In the genomic region with DNA sequence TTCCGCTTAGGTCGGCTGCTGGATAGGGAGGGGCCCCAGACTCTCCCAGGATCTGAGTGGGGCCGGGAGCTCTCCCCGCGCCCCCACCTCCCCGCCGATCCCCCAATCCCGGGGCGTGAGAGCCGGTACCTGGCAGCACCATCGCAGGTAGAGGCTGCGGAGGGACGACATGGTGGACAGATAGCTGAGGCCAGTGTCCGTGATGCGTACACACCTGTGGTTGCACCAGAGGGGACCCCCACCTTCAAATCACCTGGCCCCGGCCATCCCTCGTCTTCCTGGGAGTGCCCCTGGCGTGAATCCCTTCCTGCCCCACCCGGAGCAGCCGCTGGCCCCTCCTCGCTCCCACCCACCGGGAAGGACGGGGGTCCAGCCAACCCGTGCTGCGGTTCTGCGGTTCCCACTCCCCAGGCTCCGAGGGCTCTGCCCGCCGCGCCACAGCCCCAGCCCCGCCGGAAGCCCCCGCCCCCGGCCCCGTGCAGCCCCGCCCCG, we compare ENCODE assay signal across 13 cellular contexts. TPM values are rescaled to one million over a fixed set of nuclear protein-coding genes. Genes with fewer than 3 reads are reported as not detected.
DNase-seq lines count a peak whose midpoint lies in the region; ATAC-seq and TF ChIP-seq lines count a peak whose summit lies in the region.
"Had no signal": no experiment of that assay in that cellular context is flagged by ENCODE, and none has a peak within 500 bp of the region (broad histone marks: within the 10 kb centered on the region; RNA-seq: fewer than 3 reads in every experiment).

No MANE protein-coding gene starts in this region.

- TF ChIP-seq CTCF in left ventricle myocardium inferior (IDR thresholded peaks at IDR 0.05; ENCODE audit: borderline replicate concordance) (no peak), upper lobe of left lung (IDR thresholded peaks at IDR 0.05) (no peak)

- no peak overlapping the region for H2BK5ac ChIP-seq in mesenchymal stem cell (ENCODE audit: low read depth, low read length, poor library complexity, severe bottlenecking)

- TF ChIP-seq POLR2A in upper lobe of left lung (IDR thresholded peaks at IDR 0.05) = no peak

- no peak overlapping the region for H2BK12ac ChIP-seq in mesenchymal stem cell (ENCODE audit: low read length in 2 of 2)

- H3K27me3 Mint-ChIP-seq in T-cell = no peaks in the 10 kb centered on the region

- H4K8ac ChIP-seq in mesenchymal stem cell (ENCODE audit: low read length) = no peak overlapping the region

- no peak for TF ChIP-seq EP300 in upper lobe of left lung (IDR thresholded peaks at IDR 0.05)

- no peaks in the 10 kb centered on the region for H3K36me3 ChIP-seq in left ventricle myocardium inferior
- no peaks in the 10 kb centered on the region for H3K36me3 ChIP-seq in upper lobe of left lung
- peaks cover 0 to 3% of the 10 kb centered on the region in 2 experiments for H3K36me3 ChIP-seq in mesenchymal stem cell (ENCODE audit: control insufficient read depth in 1 of 2, insufficient read depth in 2 of 2, low read depth in 1 of 2, low read length in 2 of 2)

- ATAC-seq in left cardiac atrium (no peak), T-cell (replicated peaks in 1 of 4) (peak; percentile 1 to 17 (median 2)), upper lobe of left lung (ENCODE audit: low FRiP score in 2 of 2) (no peak)

- H3K4me3 ChIP-seq in left ventricle myocardium inferior = peak overlapping the region; percentile 23
- H3K4me3 ChIP-seq in iPS-11a (ENCODE audit: low read depth, low read length) = peak overlapping the region; percentile 54
- H3K4me3 ChIP-seq in upper lobe of left lung = peak overlapping the region in 3 of 4 donors; percentile 27 to 47 (median 47)
- no peak overlapping the region for H3K4me3 ChIP-seq in mesenchymal stem cell (ENCODE audit: insufficient read depth in 1 of 2, low read depth in 1 of 2, low read length in 2 of 2)

- no peak overlapping the region for H2BK120ac ChIP-seq in mesenchymal stem cell (ENCODE audit: low read depth, low read length)

- no peaks in the 10 kb centered on the region for H3K9me3 ChIP-seq in left ventricle myocardium inferior (replicated peaks)
- no peaks in the 10 kb centered on the region for H3K9me3 ChIP-seq in upper lobe of left lung
- no peaks in the 10 kb centered on the region for H3K9me3 ChIP-seq in mesenchymal stem cell (ENCODE audit: control insufficient read depth, low read length)

- H3K4me1 ChIP-seq in left ventricle myocardium inferior (peaks cover 33% of the 10 kb centered on the region), upper lobe of left lung (peaks cover 23 to 37% (median 32%) of the 10 kb centered on the region in 4 donors), mesenchymal stem cell (ENCODE audit: control insufficient read depth, insufficient read depth, low read depth, low read length) (peaks cover 21% of the 10 kb centered on the region)

- WGBS in upper lobe of left lung, 2 donors = 0% methylated on average over 18 of the region's 37 CpGs; no CpG with 5 or more reads in 1 of the 2 donors
- 4% methylated on average over 9 of the region's 37 CpGs for WGBS in mesenchymal stem cell

- H3K36me3 Mint-ChIP-seq in T-cell = no peaks in the 10 kb centered on the region
- H3K36me3 Mint-ChIP-seq: IgD-negative memory B cell, type B pancreatic cell had no signal

- H3K18ac ChIP-seq in mesenchymal stem cell (ENCODE audit: low read depth in 1 of 2, low read length in 2 of 2) = no peak overlapping the region

- H2AK5ac ChIP-seq in mesenchymal stem cell (ENCODE audit: low read length, severe bottlenecking) = no peak overlapping the region

- no peak overlapping the region for H3K23ac ChIP-seq in mesenchymal stem cell (ENCODE audit: low read length in 2 of 2)

- peak overlapping the region; percentile 28 to 82 (median 72) for H3K4me3 Mint-ChIP-seq in T-cell

- H3K27me3 ChIP-seq in left ventricle myocardium inferior (ENCODE audit: low read depth) (peaks cover 89% of the 10 kb centered on the region), upper lobe of left lung (peaks cover 0 to 45% (median 26%) of the 10 kb centered on the region in 4 donors), mesenchymal stem cell (ENCODE audit: control insufficient read depth in 1 of 2, insufficient read depth in 1 of 2, low read length in 2 of 2) (peaks cover 64 to 66% of the 10 kb centered on the region in 2 experiments)

- no peak overlapping the region for H3K9ac ChIP-seq in mesenchymal stem cell (ENCODE audit: low read length)

- no peaks in the 10 kb centered on the region for H3K9me3 Mint-ChIP-seq in T-cell
- H3K9me3 Mint-ChIP-seq: IgD-negative memory B cell, type B pancreatic cell had no signal

- DNase-seq in left ventricle myocardium inferior = no peak
- no peak for DNase-seq in left cardiac atrium
- DNase-seq in T-cell = no peak
- DNase-seq in upper lobe of left lung = no peak
- DNase-seq in NCI-H345 treated with DMSO at 0.1 percent for 48 hours (lab: John Stamatoyannopoulos, UW; ENCODE audit: unreplicated experiment) = no peak
- no peak for DNase-seq in mucosa of gallbladder (ENCODE audit: low spot score)
- DNase-seq in mesenchymal stem cell = no peak
- DNase-seq: islet precursor cell, Right ventricle myocardium superior had no signal

- intact Hi-C loops in left ventricle myocardium inferior (cut with micrococcal nuclease) = no loop called here
- intact Hi-C loops in left cardiac atrium (cut with DNase I) = no loop called here

- H2AFZ ChIP-seq in mesenchymal stem cell (ENCODE audit: low read depth, low read length) = no peak overlapping the region

- H3K27ac Mint-ChIP-seq in T-cell = no peak overlapping the region
- H3K27ac Mint-ChIP-seq: type B pancreatic cell had no signal

- H3K27ac ChIP-seq in left ventricle myocardium inferior (replicated peaks) (no peak overlapping the region), upper lobe of left lung (peak overlapping the region in 1 of 4 donors; percentile 30), mesenchymal stem cell (ENCODE audit: low read length, poor library complexity, severe bottlenecking) (no peak overlapping the region)
- H3K27ac ChIP-seq: epithelial cell of prostate had no signal

- H4K91ac ChIP-seq in mesenchymal stem cell (ENCODE audit: low read length) = no peak overlapping the region

- no peak overlapping the region for H2BK15ac ChIP-seq in mesenchymal stem cell (ENCODE audit: low read depth, poor library complexity, severe bottlenecking)

- peaks cover 20 to 44% (median 37%) of the 10 kb centered on the region in 3 donors for H3K4me1 Mint-ChIP-seq in T-cell

- POLR2A ChIA-PET in T-cell (lab: Charles Lee) = interaction anchor here in 1 of 2 donors (0.6 kb wide), 1 partner anchor 19 kb away, joined by 6 read pairs; no protein-coding TSS in a partner anchor

- CTCF ChIA-PET in T-cell (lab: Charles Lee) = interaction anchor here in 1 of 2 donors (1.1 kb wide), 1 partner anchor 16 kb away, joined by 5 read pairs; no protein-coding TSS in a partner anchor

- H3K4ac ChIP-seq in mesenchymal stem cell (ENCODE audit: low read depth in 1 of 2, low read length in 2 of 2) = no peak overlapping the region

- peaks cover under 1% of the 10 kb centered on the region for H3K79me1 ChIP-seq in mesenchymal stem cell (replicated peaks; ENCODE audit: low read length, poor library complexity, severe bottlenecking)

- no peak overlapping the region for H3K14ac ChIP-seq in mesenchymal stem cell (ENCODE audit: low read length in 2 of 2)

- no peak overlapping the region for H3K4me2 ChIP-seq in mesenchymal stem cell (ENCODE audit: low read length, poor library complexity, severe bottlenecking)

RNA-seq across cellular contexts. Expression of gene WDR24, which starts 4.7 kb away (rescaled TPM):
- total RNA-seq in left ventricle myocardium inferior (9.5 TPM), left cardiac atrium (1 to 10 TPM; 8.2 TPM), T-cell (10 to 100 TPM; 10.7 to 22.4 (median 18.4) TPM), upper lobe of left lung (10 to 100 TPM in 5 of 6 donors, 1 to 10 TPM in 1; 8.3 to 20.6 (median 14.3) TPM), mucosa of gallbladder (14.8 TPM)
- polyA plus RNA-seq in mesenchymal stem cell (2013, experiment 1 of 2) = 6.3 TPM
- polyA plus RNA-seq in mesenchymal stem cell (2013, experiment 2 of 2) = 6.4 TPM

RNA-seq across cellular contexts. Expression of gene FBXL16, which starts 10.7 kb away (rescaled TPM):
- 0.08 TPM for total RNA-seq in left ventricle myocardium inferior
- 1 to 10 TPM in 1 of 2 donors, under 1 TPM in 1; 0.32 to 1.0 TPM for total RNA-seq in left cardiac atrium
- total RNA-seq in T-cell = 10 to 100 TPM; 16.4 to 65.5 (median 50.2) TPM
- total RNA-seq in upper lobe of left lung = 1 to 10 TPM; 1.0 to 8.1 (median 4.1) TPM
- 0.78 TPM for total RNA-seq in mucosa of gallbladder
- 0.28 TPM for polyA plus RNA-seq in mesenchymal stem cell (2013, experiment 1 of 2)
- polyA plus RNA-seq in mesenchymal stem cell (2013, experiment 2 of 2) = 0.34 TPM
- total RNA-seq: Right ventricle myocardium superior had no signal

RNA-seq across cellular contexts. Expression of gene JMJD8, which starts 10.8 kb away (rescaled TPM):
- 43.1 TPM for total RNA-seq in left ventricle myocardium inferior
- 10 to 100 TPM; 45.5 to 48.9 TPM for total RNA-seq in left cardiac atrium
- 10 to 100 TPM; 27.3 to 54.4 (median 49.1) TPM for total RNA-seq in T-cell
- 100 to 1,000 TPM in 1 of 6 donors, 10 to 100 TPM in 5; 60.0 to 109 (median 65.5) TPM for total RNA-seq in upper lobe of left lung
- total RNA-seq in mucosa of gallbladder = 66.7 TPM
- 51.4 TPM for polyA plus RNA-seq in mesenchymal stem cell (2013, experiment 1 of 2)
- polyA plus RNA-seq in mesenchymal stem cell (2013, experiment 2 of 2) = 50.3 TPM

RNA-seq across cellular contexts. Expression of gene STUB1, which starts 14.7 kb away (rescaled TPM):
- total RNA-seq in left ventricle myocardium inferior (113 TPM), left cardiac atrium (100 to 1,000 TPM in 1 of 2 donors, 10 to 100 TPM in 1; 89.1 to 101 TPM), T-cell (100 to 1,000 TPM in 3 of 5 donors, 10 to 100 TPM in 2; 67.3 to 119 (median 114) TPM), upper lobe of left lung (100 to 1,000 TPM; 101 to 186 (median 118) TPM), mucosa of gallbladder (125 TPM)
- polyA plus RNA-seq in mesenchymal stem cell (2013, experiment 1 of 2) = 116 TPM
- 121 TPM for polyA plus RNA-seq in mesenchymal stem cell (2013, experiment 2 of 2)

RNA-seq across cellular contexts. Expression of gene RHBDL1, which starts 19.4 kb away (rescaled TPM):
- 2.3 TPM for total RNA-seq in left ventricle myocardium inferior
- total RNA-seq in left cardiac atrium = 1 to 10 TPM; 1.2 TPM
- total RNA-seq in T-cell = 1 to 10 TPM; 2.0 to 3.6 (median 2.5) TPM
- total RNA-seq in upper lobe of left lung = 1 to 10 TPM in 2 of 6 donors, under 1 TPM in 3, not detected in 1; 0.59 to 2.1 (median 0.76) TPM
- total RNA-seq in mucosa of gallbladder = 5.5 TPM
- polyA plus RNA-seq in mesenchymal stem cell (2013, experiment 1 of 2) = 1.5 TPM
- polyA plus RNA-seq in mesenchymal stem cell (2013, experiment 2 of 2) = 1.3 TPM

Comparison
In these comparisons a context has a peak if more than half of its experiments do, and no peak if none do; other contexts are left out.
1. H3K4me3 ChIP-seq: peak in left ventricle myocardium inferior (single experiment), iPS-11a (single experiment) and upper lobe of left lung (3 of 4); none in mesenchymal stem cell (0 of 2).
2. ATAC-seq: peak in T-cell (4 of 4); none in left cardiac atrium (0 of 2) and upper lobe of left lung (0 of 2).